21 cellular contexts compared by ENCODE assay signal in genomic region chr10:74109452-74109851, GRCh38.
"Had no signal": no experiment of that assay in that cellular context is flagged by ENCODE, and none has a peak within 500 bp of the region (broad histone marks: within the 10 kb centered on the region; RNA-seq: fewer than 3 reads in every experiment).

No MANE protein-coding gene starts in this region.

- H3K9me3 Mint-ChIP-seq: activated naive CD8-positive, alpha-beta T cell treated with anti-CD3 and anti-CD28 coated beads for 36 hours; activated T-cell treated with anti-CD3 and anti-CD28 coated beads, Interleukin-2, amount 50 U/mL, for 4 hours; dendritic cell treated with granulocyte-macrophage colony-stimulating factor and Interleukin-4, amounts not matched to agents 40 ng/mL and 50 ng/mL, for 4 days had no signal

- H3K4me3 ChIP-seq: gastrocnemius medialis, heart left ventricle, pancreas, transverse colon had no signal

- H3K4me3 Mint-ChIP-seq: activated naive CD8-positive, alpha-beta T cell treated with anti-CD3 and anti-CD28 coated beads for 36 hours; activated T-cell treated with anti-CD3 and anti-CD28 coated beads, Interleukin-2, amount 50 U/mL, for 4 hours; dendritic cell treated with granulocyte-macrophage colony-stimulating factor and Interleukin-4, amounts not matched to agents 40 ng/mL and 50 ng/mL, for 4 days had no signal

- H3K27ac Mint-ChIP-seq: activated naive CD8-positive, alpha-beta T cell treated with anti-CD3 and anti-CD28 coated beads for 36 hours; dendritic cell treated with granulocyte-macrophage colony-stimulating factor and Interleukin-4, amounts not matched to agents 40 ng/mL and 50 ng/mL, for 4 days had no signal

- H3K27ac ChIP-seq: brain microvascular endothelial cell, gastrocnemius medialis, heart left ventricle, pancreas, transverse colon had no signal

- DNase-seq: activated CD4-positive, alpha-beta T cell treated with anti-CD3 and anti-CD28 coated beads, Interleukin-2, amount 50 U/mL, for 1 hour; activated CD4-positive, CD25-positive, alpha-beta regulatory T cell; activated gamma-delta T cell treated with Interleukin-2 at 50 U/mL for 16 hours; activated naive CD8-positive, alpha-beta T cell treated with anti-CD3 and anti-CD28 coated beads for 36 hours; activated T-cell treated with anti-CD3 and anti-CD28 coated beads, Interleukin-2, amount 50 U/mL, for 4 hours; anterior cingulate cortex; brain microvascular endothelial cell; cerebellar nuclear complex; effector memory CD4-positive, alpha-beta T cell; gastrocnemius medialis; heart left ventricle; left colon; pancreas; retina; stimulated activated CD4-positive, alpha-beta T cell treated with anti-CD3 and anti-CD28 coated beads, Interleukin-15, amount 100 ng/mL, for 24 hours; stimulated activated CD4-positive, alpha-beta T cell treated with anti-CD3 and anti-CD28 coated beads, Interleukin-4, amount 100 ng/mL, for 1 hour; stimulated activated naive CD4-positive, alpha-beta T cell; substantia nigra; SW 1271; transverse colon had no signal

- H3K4me1 Mint-ChIP-seq: activated naive CD8-positive, alpha-beta T cell treated with anti-CD3 and anti-CD28 coated beads for 36 hours had no signal

- ATAC-seq: activated T-cell treated with anti-CD3 and anti-CD28 coated beads, Interleukin-2, amount 50 U/mL, for 4 hours; gastrocnemius medialis; heart left ventricle; left colon; pancreas had no signal

- H3K27me3 ChIP-seq: brain microvascular endothelial cell, gastrocnemius medialis, heart left ventricle, pancreas, transverse colon had no signal

- H3K4me1 ChIP-seq: gastrocnemius medialis had no signal

- H3K27me3 Mint-ChIP-seq: activated naive CD8-positive, alpha-beta T cell treated with anti-CD3 and anti-CD28 coated beads for 36 hours; dendritic cell treated with granulocyte-macrophage colony-stimulating factor and Interleukin-4, amounts not matched to agents 40 ng/mL and 50 ng/mL, for 4 days had no signal

- H3K9me3 ChIP-seq: gastrocnemius medialis, heart left ventricle, pancreas, transverse colon had no signal
